Comparison of ENCODE assay signal across 11 cellular contexts in genomic region chr7:90766814-90767564, GRCh38.
DNase-seq lines count a peak whose midpoint lies in the region; ATAC-seq, FAIRE-seq and TF ChIP-seq lines count a peak whose summit lies in the region.
"Had no signal": no experiment of that assay in that cellular context is flagged by ENCODE, and none has a peak within 500 bp of the region (broad histone marks: within the 10 kb centered on the region; RNA-seq: fewer than 3 reads in every experiment).

No MANE protein-coding gene starts in this region.

- CTCF ChIA-PET in HCT116 (lab: Charles Lee): no interaction called here
- CTCF ChIA-PET in activated CD4-positive, alpha-beta memory T cell treated with anti-CD3 and anti-CD28 coated beads, Interleukin-2, amount 10 ng/mL, durations not matched to agents 7 days and 5 days (lab: Charles Lee): no interaction called here

- H3K4me3 ChIP-seq in HCT116 (replicated peaks in 1 of 2; ENCODE audit: low read depth in 1 of 2, low read length in 2 of 2) (no peak overlapping the region), body of pancreas (no peak overlapping the region), skeletal muscle tissue (ENCODE audit: low read length in 3 of 3) (peak overlapping the region in 1 of 3 donors; percentile 23)
- H3K4me3 ChIP-seq: suprapubic skin had no signal

- RAD21 ChIA-PET in HCT116 (lab: Charles Lee; ENCODE audit: low non-redundant PET in 1 of 2, low total read pairs in 2 of 2, uncharacterized antibody in 2 of 2, unreplicated experiment in 2 of 2): no interaction called here

- H3K9me2 ChIP-seq in HCT116 (ENCODE audit: insufficient read depth): no peaks in the 10 kb centered on the region

- intact Hi-C loops in HCT116 (cut with micrococcal nuclease): no loop called here
- intact Hi-C loops in body of pancreas (cut with DNase I): no loop called here

- H3K79me2 ChIP-seq in HCT116 (ENCODE audit: insufficient read depth, low read length): no peaks in the 10 kb centered on the region

- TF ChIP-seq CTCF in HCT116 (IDR thresholded peaks at IDR 0.05 in 2 of 3, conservative IDR thresholded peaks at IDR 0.05 in 1 of 3; ENCODE audit: borderline replicate concordance in 1 of 3, insufficient read depth in 1 of 3, low read depth in 2 of 3, low read length in 2 of 3) (no peak), body of pancreas (IDR thresholded peaks at IDR 0.05) (peak in 2 of 7 experiments; percentile 21 to 27)

- no peak for TF ChIP-seq POLR2A in HCT116 (IDR thresholded peaks at IDR 0.05; ENCODE audit: borderline replicate concordance, extremely low read depth, insufficient read depth, insufficient read length)
- peak; percentile 19 to 51 (median 49) for TF ChIP-seq POLR2A in body of pancreas (IDR thresholded peaks at IDR 0.05)

- peaks cover 6% of the 10 kb centered on the region for H3K9me3 Mint-ChIP-seq in activated CD4-positive, alpha-beta memory T cell treated with anti-CD3 and anti-CD28 coated beads, Interleukin-2, amount 10 ng/mL, durations not matched to agents 7 days and 5 days

- no peak overlapping the region for H3K27ac ChIP-seq in HCT116 (ENCODE audit: low read depth, low read length)
- peak overlapping the region; percentile 89 to 92 (median 90) for H3K27ac ChIP-seq in body of pancreas
- H3K27ac ChIP-seq in skeletal muscle tissue (ENCODE audit: low read depth, low read length): peak overlapping the region; percentile 36
- H3K27ac ChIP-seq: suprapubic skin had no signal

- ATAC-seq in HCT116: no peak
- peak; percentile 93 for ATAC-seq in body of pancreas
- no peak for ATAC-seq in HG02884 (IDR thresholded peaks at IDR 0.05; ENCODE audit: unreplicated experiment)

- H3K4me2 ChIP-seq in HCT116 (ENCODE audit: low read length): 0 out of 2 replicates have a peak overlapping the region, but pooled peaks have one; percentile 16

- H3K4me1 ChIP-seq in HCT116 (ENCODE audit: control insufficient read depth in 1 of 2, insufficient read depth in 2 of 2, low read length in 2 of 2) (peaks cover 0 to 8% of the 10 kb centered on the region in 2 experiments; a peak in 3 of 4 replicates), body of pancreas (peaks cover 84% of the 10 kb centered on the region), skeletal muscle tissue (ENCODE audit: control insufficient read depth in 3 of 3, insufficient read depth in 3 of 3, low read length in 3 of 3) (peaks cover 0 to 9% (median 2%) of the 10 kb centered on the region in 3 donors)
- H3K4me1 ChIP-seq: suprapubic skin had no signal

- H4K20me1 ChIP-seq in HCT116 (ENCODE audit: insufficient read depth): no peaks in the 10 kb centered on the region

- H3K27me3 ChIP-seq in HCT116 (ENCODE audit: insufficient read depth, low read length) (no peaks in the 10 kb centered on the region), body of pancreas (no peaks in the 10 kb centered on the region), skeletal muscle tissue (ENCODE audit: control insufficient read depth in 3 of 3, insufficient read depth in 3 of 3, low read length in 3 of 3) (no peaks in the 10 kb centered on the region)
- H3K27me3 ChIP-seq: suprapubic skin had no signal

- FAIRE-seq in islet of Langerhans (lab: Jason Lieb, UNC): peak; percentile 99

- H2AFZ ChIP-seq in HCT116 (ENCODE audit: low read depth, low read length, poor library complexity, severe bottlenecking): no peak overlapping the region

- WGBS in body of pancreas, 2 donors: 18 to 34% methylated on average over 7 of the region's 7 CpGs

- no TSS peak for BruUV-seq in HCT116 (replicated peaks; lab: Mats Ljungman, UMichigan)

- no peak overlapping the region for H3K9ac ChIP-seq in HCT116 (ENCODE audit: low read length)
- peak overlapping the region in 2 of 3 donors; percentile 43 to 47 for H3K9ac ChIP-seq in skeletal muscle tissue (ENCODE audit: low read depth in 1 of 3, low read length in 3 of 3)

- POLR2A ChIA-PET in HCT116 (lab: Charles Lee): no interaction called here
- POLR2A ChIA-PET in activated CD4-positive, alpha-beta memory T cell treated with anti-CD3 and anti-CD28 coated beads, Interleukin-2, amount 10 ng/mL, durations not matched to agents 7 days and 5 days (lab: Charles Lee): no interaction called here

- H3K4me3 Mint-ChIP-seq in activated CD4-positive, alpha-beta memory T cell treated with anti-CD3 and anti-CD28 coated beads, Interleukin-2, amount 10 ng/mL, durations not matched to agents 7 days and 5 days: no peak overlapping the region

- H3K36me3 ChIP-seq in HCT116 (ENCODE audit: control insufficient read depth in 1 of 2, insufficient read depth in 2 of 2, low read length in 2 of 2): no peaks in the 10 kb centered on the region
- H3K36me3 ChIP-seq in body of pancreas (replicated peaks in 1 of 2; ENCODE audit: insufficient read depth in 1 of 2, low read depth in 2 of 2): no peaks in the 10 kb centered on the region
- no peaks in the 10 kb centered on the region for H3K36me3 ChIP-seq in skeletal muscle tissue (ENCODE audit: control insufficient read depth in 3 of 3, insufficient read depth in 3 of 3, low read length in 3 of 3)
- H3K36me3 ChIP-seq: suprapubic skin had no signal

- H3K27me3 Mint-ChIP-seq in activated CD4-positive, alpha-beta memory T cell treated with anti-CD3 and anti-CD28 coated beads, Interleukin-2, amount 10 ng/mL, durations not matched to agents 7 days and 5 days: no peaks in the 10 kb centered on the region

- TF ChIP-seq RAD21 in HCT116 (IDR thresholded peaks at IDR 0.05; ENCODE audit: low read depth): no peak

- H3K4me1 Mint-ChIP-seq in activated CD4-positive, alpha-beta memory T cell treated with anti-CD3 and anti-CD28 coated beads, Interleukin-2, amount 10 ng/mL, durations not matched to agents 7 days and 5 days: no peaks in the 10 kb centered on the region

- no peak for DNase-seq in HCT116 (ENCODE audit: low read depth, low spot score)
- peak; percentile 79 to 92 (median 92) for DNase-seq in body of pancreas
- DNase-seq in activated CD4-positive, alpha-beta memory T cell treated with anti-CD3 and anti-CD28 coated beads, Interleukin-2, amount 10 ng/mL, durations not matched to agents 7 days and 5 days: no peak
- no peak for DNase-seq in activated CD8-positive, alpha-beta memory T cell treated with anti-CD3 and anti-CD28 coated beads, Interleukin-2, amount 50 U/mL, for 48 hours
- no peak for DNase-seq in KG1 (lab: John Stamatoyannopoulos, UW)
- DNase-seq: activated CD4-positive, CD25-positive, alpha-beta regulatory T cell; NCI-H1105 had no signal

- no peaks in the 10 kb centered on the region for H3K36me3 Mint-ChIP-seq in activated CD4-positive, alpha-beta memory T cell treated with anti-CD3 and anti-CD28 coated beads, Interleukin-2, amount 10 ng/mL, durations not matched to agents 7 days and 5 days (ENCODE audit: low read depth)

- H3K27ac Mint-ChIP-seq in activated CD4-positive, alpha-beta memory T cell treated with anti-CD3 and anti-CD28 coated beads, Interleukin-2, amount 10 ng/mL, durations not matched to agents 7 days and 5 days: no peak overlapping the region

- H3K9me3 ChIP-seq in HCT116 (ENCODE audit: control insufficient read depth in 1 of 2, insufficient read depth in 1 of 2, low read depth in 1 of 2, low read length in 2 of 2) (no peaks in the 10 kb centered on the region), body of pancreas (no peaks in the 10 kb centered on the region), skeletal muscle tissue (ENCODE audit: control insufficient read depth in 3 of 3, low read length in 3 of 3) (no peaks in the 10 kb centered on the region)
- H3K9me3 ChIP-seq: suprapubic skin had no signal

TF ChIP-seq in HCT116, 20 proteins besides CTCF, POLR2A, EP300 and RAD21:
- no peak for TF ChIP-seq SIN3A (IDR thresholded peaks at IDR 0.05; ENCODE audit: low read depth)
- TF ChIP-seq ATF3 (IDR thresholded peaks at IDR 0.05): no peak
- TF ChIP-seq SRF (IDR thresholded peaks at IDR 0.05; ENCODE audit: low read depth): no peak
- no peak for TF ChIP-seq SP1 (IDR thresholded peaks at IDR 0.05; ENCODE audit: low read depth)
- no peak for TF ChIP-seq ELF1 (IDR thresholded peaks at IDR 0.05; ENCODE audit: borderline replicate concordance, low read depth)
- TF ChIP-seq CBX3 (IDR thresholded peaks at IDR 0.05; ENCODE audit: low read depth): no peak

Comparison
In these comparisons a context has a peak if more than half of its experiments do, and no peak if none do; other contexts are left out.
1. DNase-seq: peak in body of pancreas (4 of 4); none in HCT116 (single experiment), activated CD4-positive, alpha-beta memory T cell treated with anti-CD3 and anti-CD28 coated beads, Interleukin-2, amount 10 ng/mL, durations not matched to agents 7 days and 5 days (single experiment), activated CD8-positive, alpha-beta memory T cell treated with anti-CD3 and anti-CD28 coated beads, Interleukin-2, amount 50 U/mL, for 48 hours (single experiment) and KG1 (single experiment).